Comparison of ENCODE assay signal across 8 cellular contexts in the genomic region with DNA sequence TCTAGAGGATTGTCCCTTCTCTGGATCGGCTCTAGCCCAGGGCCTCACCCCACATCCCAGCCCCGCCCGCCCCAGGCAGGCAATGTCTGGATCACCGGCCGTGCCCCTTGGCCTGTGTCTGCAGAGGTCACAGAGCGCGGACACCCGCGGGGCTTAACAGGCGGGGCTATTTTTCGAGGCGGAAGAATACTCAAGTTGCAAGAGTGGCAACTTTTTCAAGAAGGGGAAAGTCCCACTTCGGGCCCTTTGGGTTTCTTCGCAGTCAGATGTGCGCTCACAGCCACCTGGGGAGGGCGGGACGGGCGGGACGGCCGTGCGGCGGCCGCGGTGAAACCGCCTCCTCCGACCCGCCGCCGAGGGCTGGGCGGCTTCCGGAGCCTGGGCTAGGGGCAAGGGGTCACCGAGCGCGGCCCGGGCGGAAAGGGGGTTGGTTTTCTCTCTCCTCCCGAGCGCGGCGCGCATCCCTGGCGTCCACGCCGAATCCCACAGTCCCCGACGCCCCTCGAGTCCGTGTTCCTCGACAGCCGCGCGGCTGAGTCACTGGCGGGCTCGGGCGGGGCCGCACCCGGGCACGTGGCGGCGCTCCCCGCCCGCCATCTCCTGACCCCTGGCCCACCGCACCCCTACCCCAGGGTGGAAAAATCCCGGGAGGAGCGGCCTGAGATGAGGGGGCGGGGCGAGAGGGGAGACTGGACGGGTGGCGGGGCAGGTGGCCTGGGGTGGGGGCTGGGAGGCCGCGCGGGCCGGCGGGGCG. TPM values are rescaled to one million over a fixed set of nuclear protein-coding genes. Genes with fewer than 3 reads are reported as not detected.
DNase-seq lines count a peak whose midpoint lies in the region; ATAC-seq and TF ChIP-seq lines count a peak whose summit lies in the region.

No MANE protein-coding gene starts in this region.

- no peaks in the 10 kb centered on the region for H3K9me3 ChIP-seq in OCI-LY1 (ENCODE audit: low read length)
- no peaks in the 10 kb centered on the region for H3K9me3 ChIP-seq in muscle layer of colon (ENCODE audit: low read length)

- DNase-seq in NCI-H2107 (lab: John Stamatoyannopoulos, UW) (peak; percentile 20), NCI-H2107 treated with DMSO at 0.1 percent for 48 hours (lab: John Stamatoyannopoulos, UW; ENCODE audit: unreplicated experiment) (no peak)
- peak; percentile 86 for DNase-seq in activated T-cell treated with anti-CD3 and anti-CD28 coated beads, Interleukin-2, amount 50 U/mL, for 1 hour
- DNase-seq in stimulated activated naive CD8-positive, alpha-beta T cell treated with anti-CD3 and anti-CD28 coated beads, Interleukin-15, Interleukin-2, amounts not matched to agents 100 U/mL and 50 U/mL, for 24 hours, result peak; percentile 83

- peak overlapping the region; percentile 84 for H3K4me3 ChIP-seq in OCI-LY1 (ENCODE audit: low read depth, low read length, poor library complexity, severe bottlenecking)
- peak overlapping the region; percentile 72 to 95 for H3K4me3 ChIP-seq in muscle layer of colon (ENCODE audit: low read depth in 1 of 2, low read length in 2 of 2)

- H3K9me2 ChIP-seq in OCI-LY1 (ENCODE audit: low read depth, low read length), result no peaks in the 10 kb centered on the region

- H3K9ac ChIP-seq in OCI-LY1 (ENCODE audit: low read length), result peak overlapping the region; percentile 92
- H3K9ac ChIP-seq in muscle layer of colon (ENCODE audit: low read length), result peak overlapping the region; percentile 53

- H4K20me1 ChIP-seq in OCI-LY1 (ENCODE audit: insufficient read depth, low read length), result no peaks in the 10 kb centered on the region

- H3K36me3 ChIP-seq in OCI-LY1 (ENCODE audit: insufficient read depth, low read length) (peaks cover 36% of the 10 kb centered on the region), muscle layer of colon (ENCODE audit: insufficient read depth, low read length) (peaks cover 23% of the 10 kb centered on the region)

- H3K27ac ChIP-seq in OCI-LY1 (ENCODE audit: low read depth, low read length, poor library complexity, severe bottlenecking) (peak overlapping the region; percentile 100), muscle layer of colon (ENCODE audit: low read depth, low read length) (peak overlapping the region; percentile 98)

- peaks cover 9% of the 10 kb centered on the region for H3F3A ChIP-seq in OCI-LY1 (ENCODE audit: insufficient read depth, low read length)

- H3K4me1 ChIP-seq in OCI-LY1 (ENCODE audit: insufficient read depth, low read length, severe bottlenecking) (peaks cover 43% of the 10 kb centered on the region), muscle layer of colon (ENCODE audit: insufficient read depth, low read length) (peaks cover 37% of the 10 kb centered on the region)

- H3K27me3 ChIP-seq in OCI-LY1 (ENCODE audit: insufficient read depth, low read length), result no peaks in the 10 kb centered on the region
- no peaks in the 10 kb centered on the region for H3K27me3 ChIP-seq in muscle layer of colon (ENCODE audit: control insufficient read depth in 1 of 2, insufficient read depth in 2 of 2, low read length in 2 of 2)

- no peak for TF ChIP-seq CTCF in OCI-LY1 (IDR thresholded peaks at IDR 0.05; ENCODE audit: low read length)

- peaks cover 9% of the 10 kb centered on the region for H3K79me2 ChIP-seq in OCI-LY1 (ENCODE audit: insufficient read depth, low read length)

- no peak overlapping the region for H2AFZ ChIP-seq in OCI-LY1 (ENCODE audit: low read length)

- peak overlapping the region; percentile 94 for H3K4me2 ChIP-seq in OCI-LY1 (ENCODE audit: low read length)

- ATAC-seq in HG02938 (IDR thresholded peaks at IDR 0.05; ENCODE audit: unreplicated experiment), result peak; percentile 9
- ATAC-seq in esophagus mucosa, result peak; percentile 34
- peak; percentile 21 for ATAC-seq in stimulated activated naive CD8-positive, alpha-beta T cell treated with anti-CD3 and anti-CD28 coated beads, Interleukin-15, Interleukin-2, amounts not matched to agents 100 U/mL and 50 U/mL, for 24 hours

RNA-seq across cellular contexts. Expression of a gene that starts 1.2 kb away (rescaled TPM):
- total RNA-seq in esophagus mucosa, result 455 TPM

RNA-seq across cellular contexts. Expression of a gene that starts 1.4 kb away (rescaled TPM):
- 1.5 TPM for total RNA-seq in esophagus mucosa

RNA-seq across cellular contexts. Expression of a gene that starts 9.4 kb away (rescaled TPM):
- total RNA-seq in esophagus mucosa, result 79.2 TPM

RNA-seq across cellular contexts. Expression of a gene that starts 9.7 kb away (rescaled TPM):
- total RNA-seq in esophagus mucosa, result 42.4 TPM

RNA-seq across cellular contexts. Expression of a gene that starts 17.4 kb away (rescaled TPM):
- not detected for total RNA-seq in esophagus mucosa
